In the genomic region with DNA sequence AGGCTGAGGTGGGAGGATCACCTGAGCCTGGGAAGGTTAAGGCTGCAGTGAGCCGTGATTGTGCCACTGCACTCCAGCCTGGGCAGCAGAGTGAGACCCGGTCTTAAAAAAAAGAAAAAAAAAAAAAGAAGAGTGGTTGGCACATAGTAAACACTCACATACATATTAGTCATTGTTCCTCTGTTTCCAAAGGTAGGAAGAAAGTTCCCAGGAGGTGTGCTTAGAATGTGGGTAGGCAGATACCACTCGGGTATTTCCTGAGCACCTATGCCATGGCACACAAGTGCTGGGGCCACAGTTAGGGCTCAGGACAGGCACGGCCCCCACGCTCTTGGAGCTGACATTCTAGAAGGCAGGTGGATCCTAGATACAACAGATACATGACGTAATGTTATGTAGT, we compare ENCODE assay signal across 1 cellular context.
TF ChIP-seq lines count a peak whose summit lies in the region.

No MANE protein-coding gene starts in this region.

TF ChIP-seq in IMR-90, 13 proteins besides CTCF, POLR2A, EP300 and RAD21:
- TF ChIP-seq FOS (IDR thresholded peaks at IDR 0.05; ENCODE audit: low read depth, low read length) (no peak), MXI1 (IDR thresholded peaks at IDR 0.05; ENCODE audit: borderline replicate concordance, low read depth, low read length) (no peak), RFX5 (IDR thresholded peaks at IDR 0.05; ENCODE audit: low read depth, low read length) (no peak), BHLHE40 (IDR thresholded peaks at IDR 0.05; ENCODE audit: low read depth, low read length) (no peak), CEBPB (IDR thresholded peaks at IDR 0.05; ENCODE audit: low read depth, low read length) (no peak), RCOR1 (IDR thresholded peaks at IDR 0.05; ENCODE audit: insufficient replicate concordance, low read length) (no peak), NFE2L2 (IDR thresholded peaks at IDR 0.05; ENCODE audit: low read depth, low read length) (no peak), MAZ (IDR thresholded peaks at IDR 0.05; ENCODE audit: borderline replicate concordance, low read depth, low read length) (no peak), CHD1 (IDR thresholded peaks at IDR 0.05; ENCODE audit: low read depth, low read length) (no peak)
- TF ChIP-seq, protein P1, sequence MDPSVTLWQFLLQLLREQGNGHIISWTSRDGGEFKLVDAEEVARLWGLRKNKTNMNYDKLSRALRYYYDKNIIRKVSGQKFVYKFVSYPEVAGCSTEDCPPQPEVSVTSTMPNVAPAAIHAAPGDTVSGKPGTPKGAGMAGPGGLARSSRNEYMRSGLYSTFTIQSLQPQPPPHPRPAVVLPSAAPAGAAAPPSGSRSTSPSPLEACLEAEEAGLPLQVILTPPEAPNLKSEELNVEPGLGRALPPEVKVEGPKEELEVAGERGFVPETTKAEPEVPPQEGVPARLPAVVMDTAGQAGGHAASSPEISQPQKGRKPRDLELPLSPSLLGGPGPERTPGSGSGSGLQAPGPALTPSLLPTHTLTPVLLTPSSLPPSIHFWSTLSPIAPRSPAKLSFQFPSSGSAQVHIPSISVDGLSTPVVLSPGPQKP (IDR thresholded peaks at IDR 0.05; ENCODE audit: borderline replicate concordance, low read depth, low read length): no peak
TF ChIP-seq in IMR-90: peak in this region for 0.
